Comparison of ENCODE assay signal across 8 cellular contexts in genomic region chr17:77440571-77440981, GRCh38.
DNase-seq lines count a peak whose midpoint lies in the region; ATAC-seq and TF ChIP-seq lines count a peak whose summit lies in the region.

No MANE protein-coding gene starts in this region.

- peak overlapping the region; percentile 56 for H3K4me3 Mint-ChIP-seq in activated CD4-positive, alpha-beta T cell treated with anti-CD3 and anti-CD28 coated beads for 36 hours
- peak overlapping the region; percentile 59 for H3K4me3 Mint-ChIP-seq in stimulated activated effector memory CD8-positive, alpha-beta T cell treated with anti-CD3 and anti-CD28 coated beads, Interleukin-12 subunit alpha, Interleukin-12 subunit beta, amount 100 ng/mL, for 72 hours

- H3K9me3 ChIP-seq in Peyer's patch (no peaks in the 10 kb centered on the region), fibroblast of lung (ENCODE audit: control insufficient read depth, insufficient read depth, low read depth, low read length) (no peaks in the 10 kb centered on the region)

- peaks cover 99% of the 10 kb centered on the region for H3K4me1 Mint-ChIP-seq in activated CD4-positive, alpha-beta T cell treated with anti-CD3 and anti-CD28 coated beads for 36 hours
- peaks cover 98% of the 10 kb centered on the region for H3K4me1 Mint-ChIP-seq in stimulated activated effector memory CD8-positive, alpha-beta T cell treated with anti-CD3 and anti-CD28 coated beads, Interleukin-12 subunit alpha, Interleukin-12 subunit beta, amount 100 ng/mL, for 72 hours

- no peak for TF ChIP-seq POLR2A in Peyer's patch (IDR thresholded peaks at IDR 0.05)

- no peak for TF ChIP-seq CTCF in Peyer's patch (IDR thresholded peaks at IDR 0.05)
- no peak for TF ChIP-seq CTCF in fibroblast of lung (conservative IDR thresholded peaks at IDR 0.05 in 1 of 2, IDR thresholded peaks at IDR 0.05 in 1 of 2; ENCODE audit: low read depth in 1 of 2, low read length in 2 of 2)

- ATAC-seq in activated CD4-positive, alpha-beta T cell treated with anti-CD3 and anti-CD28 coated beads for 36 hours: peak; percentile 5
- ATAC-seq in stimulated activated effector memory CD8-positive, alpha-beta T cell treated with anti-CD3 and anti-CD28 coated beads, Interleukin-12 subunit alpha, Interleukin-12 subunit beta, amount 100 ng/mL, for 72 hours: no peak
- ATAC-seq in HG03175 (IDR thresholded peaks at IDR 0.05; ENCODE audit: unreplicated experiment) (no peak), HG03095 (IDR thresholded peaks at IDR 0.05; ENCODE audit: unreplicated experiment) (no peak)

- H2AFZ ChIP-seq in fibroblast of lung (ENCODE audit: low read length): no peak overlapping the region

- CTCF ChIA-PET in activated CD4-positive, alpha-beta T cell treated with anti-CD3 and anti-CD28 coated beads for 36 hours (lab: Charles Lee): interaction anchor here (0.6 to 2.7 kb wide), 15 partner anchors 9 to 721 kb away, joined by 3 to 27 read pairs (median 6); no protein-coding TSS in a partner anchor

- no peak overlapping the region for H3K4me2 ChIP-seq in fibroblast of lung (ENCODE audit: extremely low read depth, insufficient read depth, low read length)

- H3K27me3 Mint-ChIP-seq in activated CD4-positive, alpha-beta T cell treated with anti-CD3 and anti-CD28 coated beads for 36 hours: no peaks in the 10 kb centered on the region

- peaks cover 8% of the 10 kb centered on the region for H3K36me3 Mint-ChIP-seq in activated CD4-positive, alpha-beta T cell treated with anti-CD3 and anti-CD28 coated beads for 36 hours (ENCODE audit: low read depth)
- H3K36me3 Mint-ChIP-seq in stimulated activated effector memory CD8-positive, alpha-beta T cell treated with anti-CD3 and anti-CD28 coated beads, Interleukin-12 subunit alpha, Interleukin-12 subunit beta, amount 100 ng/mL, for 72 hours: peaks cover 57% of the 10 kb centered on the region

- H3K27ac ChIP-seq in Peyer's patch (peak overlapping the region; percentile 76 to 98 (median 82)), fibroblast of lung (ENCODE audit: insufficient read depth, low read length) (peak overlapping the region; percentile 2)

- no peaks in the 10 kb centered on the region for H3K36me3 ChIP-seq in Peyer's patch
- peaks cover 5% of the 10 kb centered on the region for H3K36me3 ChIP-seq in fibroblast of lung (ENCODE audit: control insufficient read depth, insufficient read depth, low read length)

- H3K9ac ChIP-seq in fibroblast of lung (ENCODE audit: insufficient read depth, low read length): no peak overlapping the region

- intact Hi-C loops in activated CD4-positive, alpha-beta T cell treated with anti-CD3 and anti-CD28 coated beads for 36 hours (cut with DNase I, micrococcal nuclease): loop anchor here (2.0 to 10.0 kb wide), 5 partner anchors 16 to 1304 kb away; no protein-coding TSS in a partner anchor

- H4K20me1 ChIP-seq in fibroblast of lung (ENCODE audit: control insufficient read depth, extremely low read depth, insufficient read depth, low read length): peaks cover 2% of the 10 kb centered on the region

- H3K9me3 Mint-ChIP-seq in activated CD4-positive, alpha-beta T cell treated with anti-CD3 and anti-CD28 coated beads for 36 hours (ENCODE audit: low read depth): no peaks in the 10 kb centered on the region
- no peaks in the 10 kb centered on the region for H3K9me3 Mint-ChIP-seq in stimulated activated effector memory CD8-positive, alpha-beta T cell treated with anti-CD3 and anti-CD28 coated beads, Interleukin-12 subunit alpha, Interleukin-12 subunit beta, amount 100 ng/mL, for 72 hours

- DNase-seq in activated CD4-positive, alpha-beta T cell treated with anti-CD3 and anti-CD28 coated beads for 36 hours: peak; percentile 70
- no peak for DNase-seq in activated CD4-positive, alpha-beta T cell treated with anti-CD3 and anti-CD28 coated beads for 48 hours
- DNase-seq in Peyer's patch: peak in 2 of 3 donors; percentile 76 to 79
- DNase-seq in fibroblast of lung (ENCODE audit: low read depth in 2 of 2): no peak
- no peak for DNase-seq in stimulated activated effector memory CD8-positive, alpha-beta T cell treated with anti-CD3 and anti-CD28 coated beads, Interleukin-12 subunit alpha, Interleukin-12 subunit beta, amount 100 ng/mL, for 72 hours (ENCODE audit: low spot score in 2 of 2)
- no peak for DNase-seq in NCI-H748 (lab: John Stamatoyannopoulos, UW; ENCODE audit: unreplicated experiment)

- POLR2A ChIA-PET in activated CD4-positive, alpha-beta T cell treated with anti-CD3 and anti-CD28 coated beads for 36 hours (lab: Charles Lee): interaction anchor here (0.6 to 3.0 kb wide), 12 partner anchors 11 to 55 kb away, joined by 3 to 14 read pairs (median 6); no protein-coding TSS in a partner anchor

- no peaks in the 10 kb centered on the region for H3K27me3 ChIP-seq in Peyer's patch
- no peaks in the 10 kb centered on the region for H3K27me3 ChIP-seq in fibroblast of lung (ENCODE audit: control insufficient read depth, insufficient read depth, low read length)

- H3K27ac Mint-ChIP-seq in activated CD4-positive, alpha-beta T cell treated with anti-CD3 and anti-CD28 coated beads for 36 hours: peak overlapping the region; percentile 96
- H3K27ac Mint-ChIP-seq in stimulated activated effector memory CD8-positive, alpha-beta T cell treated with anti-CD3 and anti-CD28 coated beads, Interleukin-12 subunit alpha, Interleukin-12 subunit beta, amount 100 ng/mL, for 72 hours: peak overlapping the region; percentile 95

- H3K4me3 ChIP-seq in Peyer's patch (no peak overlapping the region), fibroblast of lung (replicated peaks in 1 of 4; ENCODE audit: control extremely low read depth in 1 of 4, insufficient read depth in 1 of 4, low read depth in 3 of 4, low read length in 4 of 4) (no peak overlapping the region)

- H3K4me1 ChIP-seq in Peyer's patch: peaks cover 20 to 99% (median 84%) of the 10 kb centered on the region in 4 donors
- peaks cover 64% of the 10 kb centered on the region for H3K4me1 ChIP-seq in fibroblast of lung (ENCODE audit: control insufficient read depth, extremely low read depth, insufficient read depth, low read length)

- H3K79me2 ChIP-seq in fibroblast of lung (ENCODE audit: control insufficient read depth, insufficient read depth, low read length): peaks cover 87% of the 10 kb centered on the region

Comparison
In these comparisons a context has a peak if more than half of its experiments do, and no peak if none do; other contexts are left out.
1. DNase-seq: peak in activated CD4-positive, alpha-beta T cell treated with anti-CD3 and anti-CD28 coated beads for 36 hours (single experiment) and Peyer's patch (2 of 3); none in activated CD4-positive, alpha-beta T cell treated with anti-CD3 and anti-CD28 coated beads for 48 hours (single experiment), fibroblast of lung (0 of 2), stimulated activated effector memory CD8-positive, alpha-beta T cell treated with anti-CD3 and anti-CD28 coated beads, Interleukin-12 subunit alpha, Interleukin-12 subunit beta, amount 100 ng/mL, for 72 hours (0 of 2) and NCI-H748 (single experiment).